Comparison of ENCODE assay signal across 1 cellular context in the genomic region with DNA sequence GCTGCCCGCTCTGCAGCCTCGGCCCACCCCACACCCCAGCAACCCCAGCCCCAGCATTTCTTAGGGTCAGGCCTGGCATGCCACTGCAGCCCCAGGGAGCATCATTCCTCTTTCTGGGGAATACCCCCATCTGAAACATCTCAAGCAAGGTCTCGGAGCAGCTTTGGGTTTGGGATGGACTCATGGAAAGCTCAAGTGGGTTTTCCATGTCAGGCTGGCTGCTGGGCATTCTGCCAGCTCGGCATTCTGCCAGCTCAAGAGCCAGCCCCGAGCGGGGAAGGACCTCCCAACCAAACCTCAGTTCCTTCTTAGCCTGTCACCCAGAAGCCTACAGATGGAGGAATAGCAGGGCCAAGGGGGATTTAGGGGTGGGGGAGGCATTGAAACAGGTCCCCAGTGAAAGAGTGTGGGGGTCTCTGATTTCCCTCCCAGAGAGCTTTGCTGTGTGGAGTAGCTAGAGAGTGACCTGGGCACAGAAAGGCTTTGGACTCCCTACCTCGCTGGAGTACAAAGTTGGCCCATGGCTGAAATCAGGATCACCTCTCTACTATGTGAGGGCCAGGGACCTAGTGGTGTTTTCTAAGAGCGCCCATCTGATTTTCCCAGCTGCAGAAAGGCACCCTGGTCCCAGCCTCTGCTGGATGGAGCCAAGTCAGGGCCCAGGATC.
TF ChIP-seq lines count a peak whose summit lies in the region.

No MANE protein-coding gene starts in this region.

TF ChIP-seq in HEK293, 187 proteins besides CTCF, POLR2A, EP300 and RAD21 (continued from another document):
- TF ChIP-seq, protein P1, sequence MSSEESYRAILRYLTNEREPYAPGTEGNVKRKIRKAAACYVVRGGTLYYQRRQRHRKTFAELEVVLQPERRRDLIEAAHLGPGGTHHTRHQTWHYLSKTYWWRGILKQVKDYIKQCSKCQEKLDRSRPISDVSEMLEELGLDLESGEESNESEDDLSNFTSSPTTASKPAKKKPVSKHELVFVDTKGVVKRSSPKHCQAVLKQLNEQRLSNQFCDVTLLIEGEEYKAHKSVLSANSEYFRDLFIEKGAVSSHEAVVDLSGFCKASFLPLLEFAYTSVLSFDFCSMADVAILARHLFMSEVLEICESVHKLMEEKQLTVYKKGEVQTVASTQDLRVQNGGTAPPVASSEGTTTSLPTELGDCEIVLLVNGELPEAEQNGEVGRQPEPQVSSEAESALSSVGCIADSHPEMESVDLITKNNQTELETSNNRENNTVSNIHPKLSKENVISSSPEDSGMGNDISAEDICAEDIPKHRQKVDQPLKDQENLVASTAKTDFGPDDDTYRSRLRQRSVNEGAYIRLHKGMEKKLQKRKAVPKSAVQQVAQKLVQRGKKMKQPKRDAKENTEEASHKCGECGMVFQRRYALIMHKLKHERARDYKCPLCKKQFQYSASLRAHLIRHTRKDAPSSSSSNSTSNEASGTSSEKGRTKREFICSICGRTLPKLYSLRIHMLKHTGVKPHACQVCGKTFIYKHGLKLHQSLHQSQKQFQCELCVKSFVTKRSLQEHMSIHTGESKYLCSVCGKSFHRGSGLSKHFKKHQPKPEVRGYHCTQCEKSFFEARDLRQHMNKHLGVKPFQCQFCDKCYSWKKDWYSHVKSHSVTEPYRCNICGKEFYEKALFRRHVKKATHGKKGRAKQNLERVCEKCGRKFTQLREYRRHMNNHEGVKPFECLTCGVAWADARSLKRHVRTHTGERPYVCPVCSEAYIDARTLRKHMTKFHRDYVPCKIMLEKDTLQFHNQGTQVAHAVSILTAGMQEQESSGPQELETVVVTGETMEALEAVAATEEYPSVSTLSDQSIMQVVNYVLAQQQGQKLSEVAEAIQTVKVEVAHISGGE (tag by site-specific recombination; conservative IDR thresholded peaks at IDR 0.05; ENCODE audit: low read depth): no peak
- TF ChIP-seq PRDM10 (tag by site-specific recombination; IDR thresholded peaks at IDR 0.05): peak; percentile 80
- TF ChIP-seq ZBTB48 (tag by site-specific recombination; IDR thresholded peaks at IDR 0.05): 0 out of 2 replicates have a peak, but pooled peaks have one; percentile 49
- peak; percentile 66 for TF ChIP-seq ZNF335 (tag by site-specific recombination; conservative IDR thresholded peaks at IDR 0.05)
